In genomic region chr10:71280216-71280615, GRCh38 we compare ENCODE assay signal across 15 cellular contexts.
"Had no signal": no experiment of that assay in that cellular context is flagged by ENCODE, and none has a peak within 500 bp of the region (broad histone marks: within the 10 kb centered on the region; RNA-seq: fewer than 3 reads in every experiment).

No MANE protein-coding gene starts in this region.

- H3K9me3 ChIP-seq: esophagus squamous epithelium, left ventricle myocardium inferior, mucosa of descending colon, upper lobe of left lung had no signal

- H3K27ac Mint-ChIP-seq: naive thymus-derived CD4-positive, alpha-beta T cell had no signal

- H3K27ac ChIP-seq: esophagus squamous epithelium, left ventricle myocardium inferior, upper lobe of left lung had no signal

- H3K4me1 ChIP-seq: esophagus squamous epithelium had no signal

- H3K27me3 Mint-ChIP-seq: naive thymus-derived CD4-positive, alpha-beta T cell had no signal

- H3K36me3 Mint-ChIP-seq: naive thymus-derived CD4-positive, alpha-beta T cell had no signal

- H3K9me3 Mint-ChIP-seq: naive thymus-derived CD4-positive, alpha-beta T cell had no signal

- DNase-seq: activated CD4-positive, alpha-beta T cell treated with anti-CD3 and anti-CD28 coated beads, Interleukin-2, amount 50 U/mL, for 1 hour; activated CD8-positive, alpha-beta memory T cell treated with anti-CD3 and anti-CD28 coated beads for 24 hours; activated naive CD4-positive, alpha-beta T cell; esophagus squamous epithelium; foreskin fibroblast; hypothalamus; kidney; left ventricle myocardium inferior; mucosa of descending colon; naive thymus-derived CD4-positive, alpha-beta T cell; posterior cingulate gyrus; retina; stimulated activated CD4-positive, alpha-beta T cell treated with anti-CD3 and anti-CD28 coated beads, Interleukin-4, amount 100 ng/mL, for 24 hours; stimulated activated naive CD4-positive, alpha-beta T cell treated with Interleukin-2 at 50 U/mL for 16 hours had no signal

- H3K4me3 ChIP-seq: esophagus squamous epithelium, left ventricle myocardium inferior, mucosa of descending colon, upper lobe of left lung had no signal

- H3K27me3 ChIP-seq: esophagus squamous epithelium, upper lobe of left lung had no signal

- ATAC-seq: mucosa of descending colon; naive thymus-derived CD4-positive, alpha-beta T cell had no signal

- H3K4me3 Mint-ChIP-seq: naive thymus-derived CD4-positive, alpha-beta T cell had no signal
